ENCODE assay signal across 8 cellular contexts in genomic region chr1:33295450-33296081, GRCh38. TPM values are rescaled to one million over a fixed set of nuclear protein-coding genes. Genes with fewer than 3 reads are reported as not detected.
DNase-seq lines count a peak whose midpoint lies in the region; ATAC-seq, FAIRE-seq and TF ChIP-seq lines count a peak whose summit lies in the region.
"Had no signal": no experiment of that assay in that cellular context is flagged by ENCODE, and none has a peak within 500 bp of the region (broad histone marks: within the 10 kb centered on the region; RNA-seq: fewer than 3 reads in every experiment).

No MANE protein-coding gene starts in this region.

- no peak overlapping the region for H4K8ac ChIP-seq in H1 (ENCODE audit: extremely low read depth, insufficient read depth, low read length)

- ATAC-seq in GM18499 (IDR thresholded peaks at IDR 0.05; ENCODE audit: insufficient read depth, unreplicated experiment) (peak; percentile 60), HG03460 (IDR thresholded peaks at IDR 0.05; ENCODE audit: unreplicated experiment) (peak; percentile 73)

- no peak for TF ChIP-seq POLR2A in H1 (IDR thresholded peaks at IDR 0.05; ENCODE audit: control extremely low read depth in 1 of 2, low read depth in 2 of 2, low read length in 2 of 2)

- no peak overlapping the region for H2BK120ac ChIP-seq in H1 (replicated peaks; ENCODE audit: low read depth, low read length)

- no peaks in the 10 kb centered on the region for H3K9me3 ChIP-seq in H1 (ENCODE audit: insufficient read depth in 2 of 2, low read depth in 1 of 2, low read length in 1 of 2)

- H2BK15ac ChIP-seq in H1 (ENCODE audit: low read length) = no peak overlapping the region

- H2BK20ac ChIP-seq in H1 (ENCODE audit: low read length) = no peak overlapping the region

- TF ChIP-seq CTCF in H1 (IDR thresholded peaks at IDR 0.05; ENCODE audit: control extremely low read depth in 1 of 3, insufficient read depth in 1 of 3, low read depth in 1 of 3, low read length in 3 of 3) (peak; percentile 89 to 94 (median 90)), mesothelial cell of epicardium (IDR thresholded peaks at IDR 0.05; ENCODE audit: unreplicated experiment) (peak; percentile 99)

- peak; percentile 84 to 85 for TF ChIP-seq RAD21 in H1 (IDR thresholded peaks at IDR 0.05 in 1 of 2, conservative IDR thresholded peaks at IDR 0.05 in 1 of 2; ENCODE audit: low read depth in 2 of 2, low read length in 2 of 2)

- H3K4ac ChIP-seq in H1 (replicated peaks; ENCODE audit: insufficient read length, low read depth, low read length) = no peak overlapping the region

- no peaks in the 10 kb centered on the region for H3K9me3 Mint-ChIP-seq in mesothelial cell of epicardium

- H3K79me1 ChIP-seq in H1 (ENCODE audit: low read depth, low read length) = 0 out of 2 replicates have a peak, but pooled peaks cover 3% of the 10 kb centered on the region

- no peak overlapping the region for H3K27ac ChIP-seq in H1 (ENCODE audit: low read depth, low read length)

- peaks cover 5% of the 10 kb centered on the region for H3K4me1 Mint-ChIP-seq in mesothelial cell of epicardium

- no peaks in the 10 kb centered on the region for H3K79me2 ChIP-seq in H1 (ENCODE audit: control insufficient read depth in 1 of 2, insufficient read depth in 2 of 2, low read length in 2 of 2)

- no peak overlapping the region for H2BK12ac ChIP-seq in H1 (ENCODE audit: low read depth, low read length)

- peaks cover 2 to 8% of the 10 kb centered on the region in 2 experiments for H4K20me1 ChIP-seq in H1 (replicated peaks in 1 of 2; ENCODE audit: control insufficient read depth in 1 of 2, insufficient read depth in 2 of 2, low read length in 2 of 2)

- WGBS in H1 (ENCODE audit: extremely low coverage in 1 of 2, insufficient coverage in 1 of 2, insufficient read length in 1 of 2, insufficient replicate concordance in 2 of 2, low coverage in 1 of 2, low lambda C conversion rate in 2 of 2, missing lambda C conversion rate in 1 of 2), 2 experiments = 41% methylated on average over 10 of the region's 12 CpGs; no CpG with 5 or more reads in 1 of the 2 experiments

- DNase-seq in NCI-H82 treated with DMSO at 0.1 percent for 48 hours (lab: John Stamatoyannopoulos, UW; ENCODE audit: unreplicated experiment) (peak; percentile 26), H1 (ENCODE audit: low read depth in 1 of 2, low spot score in 2 of 2) (peak; percentile 59 to 97), mesothelial cell of epicardium (ENCODE audit: low spot score in 2 of 2, unreplicated experiment in 2 of 2) (peak; percentile 74 to 95)
- peak; percentile 98 for DNase-seq in activated CD8-positive, alpha-beta memory T cell treated with anti-CD3 and anti-CD28 coated beads for 24 hours
- peak; percentile 79 to 88 for DNase-seq in stimulated activated CD8-positive, alpha-beta memory T cell treated with anti-CD3 and anti-CD28 coated beads, Interleukin-4, amount 100 ng/mL, for 1 hour (ENCODE audit: low read depth in 2 of 2, low spot score in 1 of 2)

- no peak overlapping the region for H3K14ac ChIP-seq in H1 (ENCODE audit: insufficient read length)

- POLR2A ChIA-PET in H1 (lab: Charles Lee; ENCODE audit: partially characterized antibody) = interaction anchor here (0.6 to 0.8 kb wide), 2 partner anchors 75 to 164 kb away, joined by 3 read pairs; no protein-coding TSS in a partner anchor

- no peaks in the 10 kb centered on the region for H3K27me3 ChIP-seq in H1 (replicated peaks in 1 of 4; ENCODE audit: control insufficient read depth in 3 of 4, extremely low read depth in 1 of 4, insufficient read depth in 3 of 4, low read length in 3 of 4)

- H2AFZ ChIP-seq in H1 (ENCODE audit: low read length) = no peak overlapping the region

- CTCF ChIA-PET in H1 (lab: Charles Lee; ENCODE audit: partially characterized antibody) = interaction anchor here (0.6 to 7.8 kb wide), 58 partner anchors 9 to 401 kb away, joined by 3 to 180 read pairs (median 5); partner anchors contain the start of genes A3GALT2, TRIM62 and ZSCAN20

- peaks cover 0 to 12% (median 6%) of the 10 kb centered on the region in 4 experiments; a peak in 6 of 8 replicates for H3K36me3 ChIP-seq in H1 (ENCODE audit: control insufficient read depth in 2 of 4, insufficient read depth in 4 of 4, low read length in 3 of 4)

- no peak overlapping the region for H3K4me2 ChIP-seq in H1 (ENCODE audit: insufficient read depth in 1 of 2, low read depth in 2 of 2, low read length in 2 of 2)

- H3K18ac ChIP-seq in H1 (ENCODE audit: extremely low read depth, low read length) = peak overlapping the region; percentile 62; the same call in 1 of the 2 replicates

- H4K91ac ChIP-seq in H1 (replicated peaks; ENCODE audit: insufficient read length, low read length) = no peak overlapping the region

- H3K4me1 ChIP-seq in H1 (replicated peaks in 1 of 4; ENCODE audit: control insufficient read depth in 3 of 4, insufficient read depth in 4 of 4, low read length in 3 of 4) = peaks cover 0 to 6% (median 0%) of the 10 kb centered on the region in 4 experiments; a peak in 3 of 7 replicates

- H3K27ac Mint-ChIP-seq in mesothelial cell of epicardium = peak overlapping the region; percentile 25

- H3K4me3 ChIP-seq in H1 (ENCODE audit: extremely low read depth in 1 of 4, insufficient read depth in 2 of 4, low read depth in 3 of 4, low read length in 4 of 4) = no peak overlapping the region

- H3K23me2 ChIP-seq in H1 (ENCODE audit: low read depth, low read length) = no peaks in the 10 kb centered on the region

- no peaks in the 10 kb centered on the region for H3K27me3 Mint-ChIP-seq in mesothelial cell of epicardium (ENCODE audit: low read depth)

- peak; percentile 88 for FAIRE-seq in H1 (lab: Jason Lieb, UNC)

- no peak for TF ChIP-seq EP300 in H1 (IDR thresholded peaks at IDR 0.05; ENCODE audit: borderline replicate concordance in 1 of 2, low read depth in 2 of 2, low read length in 2 of 2)

- no peak overlapping the region for H4K5ac ChIP-seq in H1 (ENCODE audit: insufficient read length, low read depth, low read length)

- no peak overlapping the region for H3K56ac ChIP-seq in H1 (replicated peaks; ENCODE audit: insufficient read length, low read depth, low read length)

- no peak overlapping the region for H2AK5ac ChIP-seq in H1 (ENCODE audit: low read depth, low read length)

- H3K36me3 Mint-ChIP-seq in mesothelial cell of epicardium = peaks cover 45% of the 10 kb centered on the region

- no peak overlapping the region for H3K4me3 Mint-ChIP-seq in mesothelial cell of epicardium

- H3K9ac ChIP-seq in H1 (replicated peaks in 1 of 4; ENCODE audit: extremely low read depth in 1 of 4, low read depth in 3 of 4, low read length in 3 of 4) = no peak overlapping the region

- H3K23ac ChIP-seq in H1 (ENCODE audit: insufficient read length) = no peak overlapping the region

- H2BK5ac ChIP-seq in H1 (ENCODE audit: low read depth, low read length) = no peak overlapping the region

TF ChIP-seq in H1, 55 proteins besides CTCF, POLR2A, EP300 and RAD21:
- TF ChIP-seq YY1 (IDR thresholded peaks at IDR 0.05; ENCODE audit: low read depth, low read length) (0 out of 2 replicates have a peak, but pooled peaks have one; percentile 11), POLR2AphosphoS5 (IDR thresholded peaks at IDR 0.05; ENCODE audit: low read depth, low read length) (no peak), KDM1A (IDR thresholded peaks at IDR 0.05; ENCODE audit: borderline replicate concordance, low read length) (0 out of 2 replicates have a peak, but pooled peaks have one; percentile 24), SRF (IDR thresholded peaks at IDR 0.05; ENCODE audit: low read depth, low read length) (0 out of 2 replicates have a peak, but pooled peaks have one; percentile 8)

RNA-seq across cellular contexts. Expression of gene A3GALT2, which starts 25.3 kb away (rescaled TPM):
- not detected in 2 replicates for total RNA-seq in H1 (2021; fragmentation: NEBNext Ultra II Directional; extraction: Animal tissue kit (Norgen Biotek cat#: 25700))
- polyA plus RNA-seq in H1 (2011; rRNA removed) = not detected in 2 replicates
- polyA plus RNA-seq in H1 (2011; cell fraction: cytosol; rRNA removed) = not detected
- polyA plus RNA-seq in H1 (2011; cell fraction: nucleus; rRNA removed) = not detected
- not detected in 4 replicates for polyA plus RNA-seq in H1 (2012, experiment 1 of 2)
- not detected for polyA plus RNA-seq in H1 (2012, experiment 2 of 2)
- polyA plus RNA-seq in H1 (2013, experiment 1 of 2) = not detected
- polyA plus RNA-seq in H1 (2013, experiment 2 of 2) = not detected
- polyA minus RNA-seq in H1 (2011; rRNA and poly(A)+ RNA removed) = not detected in 2 replicates
- not detected for polyA minus RNA-seq in H1 (2011; cell fraction: cytosol; rRNA and poly(A)+ RNA removed)
- polyA minus RNA-seq in H1 (2011; cell fraction: nucleus; rRNA and poly(A)+ RNA removed) = not detected
- 0.51 to 0.58 TPM (median 0.52 TPM) in 3 replicates for total RNA-seq in mesothelial cell of epicardium
- polyA plus RNA-seq: thymus had no signal

RNA-seq across cellular contexts. Expression of gene ZNF362, which starts 39.3 kb away (rescaled TPM):
- 27.8 and 30.0 TPM in 2 replicates for total RNA-seq in H1 (2021; fragmentation: NEBNext Ultra II Directional; extraction: Animal tissue kit (Norgen Biotek cat#: 25700))
- 24.2 and 40.4 TPM in 2 replicates for polyA plus RNA-seq in H1 (2011; rRNA removed)
- polyA plus RNA-seq in H1 (2011; cell fraction: cytosol; rRNA removed) = 16.1 TPM
- 24.6 TPM for polyA plus RNA-seq in H1 (2011; cell fraction: nucleus; rRNA removed)
- 15.4 to 21.7 TPM (median 18.6 TPM) in 4 replicates for polyA plus RNA-seq in H1 (2012, experiment 1 of 2)
- polyA plus RNA-seq in H1 (2012, experiment 2 of 2) = 16.3 TPM
- 20.9 TPM for polyA plus RNA-seq in H1 (2013, experiment 1 of 2)
- 20.1 TPM for polyA plus RNA-seq in H1 (2013, experiment 2 of 2)
- polyA minus RNA-seq in H1 (2011; rRNA and poly(A)+ RNA removed) = 14.9 and 19.7 TPM in 2 replicates
- 17.6 TPM for polyA minus RNA-seq in H1 (2011; cell fraction: cytosol; rRNA and poly(A)+ RNA removed)
- polyA minus RNA-seq in H1 (2011; cell fraction: nucleus; rRNA and poly(A)+ RNA removed) = 17.4 TPM
- 112 to 114 TPM (median 113 TPM) in 3 replicates for total RNA-seq in mesothelial cell of epicardium

Comparison
In these comparisons a context has a peak if more than half of its experiments do, and no peak if none do; other contexts are left out.
1. DNase-seq: peak in every context shown above with its lines; median percentile 98 in activated CD8-positive, alpha-beta memory T cell treated with anti-CD3 and anti-CD28 coated beads for 24 hours; 84 in mesothelial cell of epicardium; 84 in stimulated activated CD8-positive, alpha-beta memory T cell treated with anti-CD3 and anti-CD28 coated beads, Interleukin-4, amount 100 ng/mL, for 1 hour; 78 in H1; 26 in NCI-H82 treated with DMSO at 0.1 percent for 48 hours.